Comparison of ENCODE assay signal across 23 cellular contexts in the genomic region with DNA sequence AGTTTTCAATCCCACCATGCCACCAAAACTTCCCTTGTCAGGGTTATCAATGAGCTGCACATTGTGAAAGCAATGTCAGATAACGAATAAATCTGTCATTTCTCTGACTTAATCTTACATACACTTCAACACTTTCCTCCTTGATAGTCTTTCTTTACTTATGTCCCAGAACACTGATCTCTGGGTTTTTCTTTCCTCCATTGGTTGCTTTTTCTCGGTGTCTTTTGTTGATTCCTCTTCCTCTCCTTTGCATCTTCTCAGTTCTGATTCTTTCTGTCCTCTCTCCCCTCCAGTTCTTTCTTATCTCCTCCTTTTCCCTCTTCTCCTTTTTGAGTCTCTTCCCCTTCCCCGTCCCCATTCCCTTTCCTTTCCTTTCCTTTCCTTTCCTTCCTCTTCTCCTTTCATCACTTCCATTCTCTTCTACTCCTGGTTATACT.
"Had no signal": no experiment of that assay in that cellular context is flagged by ENCODE, and none has a peak within 500 bp of the region (broad histone marks: within the 10 kb centered on the region; RNA-seq: fewer than 3 reads in every experiment).

No MANE protein-coding gene starts in this region.

- H3K4me3 Mint-ChIP-seq: immature natural killer cell, mesothelial cell of epicardium, naive B cell had no signal

- H3K4me3 ChIP-seq: coronary artery, dorsolateral prefrontal cortex, esophagus muscularis mucosa, gastroesophageal sphincter, hepatocyte, lower lobe of right lung, mucosa of descending colon had no signal

- H3K36me3 Mint-ChIP-seq: naive B cell had no signal

- ATAC-seq: foreskin keratinocyte, gastroesophageal sphincter, left colon, left lobe of liver, lower lobe of right lung, mucosa of descending colon had no signal

- H3K4me1 Mint-ChIP-seq: immature natural killer cell, naive B cell had no signal

- H3K9me3 ChIP-seq: esophagus muscularis mucosa, gastroesophageal sphincter, heart left ventricle, lower lobe of right lung, mucosa of descending colon had no signal

- H3K27me3 ChIP-seq: dorsolateral prefrontal cortex, esophagus muscularis mucosa, gastroesophageal sphincter, heart left ventricle, hepatocyte had no signal

- DNase-seq: dermis blood vessel endothelial cell; dorsolateral prefrontal cortex; effector CD4-positive, alpha-beta T cell; effector memory CD4-positive, alpha-beta T cell; foreskin keratinocyte; heart left ventricle; hypothalamus; immature natural killer cell; islet precursor cell; kidney; kidney glomerular epithelial cell; left colon; left ventricle myocardium superior; lower lobe of right lung; mesenchymal stem cell; mucosa of descending colon; naive B cell had no signal

- H3K36me3 ChIP-seq: esophagus muscularis mucosa, gastroesophageal sphincter, heart left ventricle, lower lobe of right lung had no signal

- H3K27ac Mint-ChIP-seq: mesothelial cell of epicardium had no signal

- H3K4me1 ChIP-seq: esophagus muscularis mucosa, foreskin keratinocyte, gastroesophageal sphincter, lower lobe of right lung had no signal

- H3K27ac ChIP-seq: coronary artery, dorsolateral prefrontal cortex, esophagus muscularis mucosa, foreskin keratinocyte, gastroesophageal sphincter, heart left ventricle, hepatocyte, lower lobe of right lung had no signal

- H3K9me3 Mint-ChIP-seq: immature natural killer cell had no signal
